ENCODE assay signal across 1 cellular context in genomic region chr18:31325051-31325450, GRCh38.
TF ChIP-seq lines count a peak whose summit lies in the region.

No MANE protein-coding gene starts in this region.

TF ChIP-seq in GM12878, 131 proteins besides CTCF, POLR2A, EP300 and RAD21 (continued from another document):
- TF ChIP-seq CHD4 (IDR thresholded peaks at IDR 0.05) (no peak), NBN (IDR thresholded peaks at IDR 0.05) (no peak), BMI1 (IDR thresholded peaks at IDR 0.05; ENCODE audit: borderline replicate concordance) (no peak), CBX5 (IDR thresholded peaks at IDR 0.05; ENCODE audit: low read depth) (no peak), IRF4 (IDR thresholded peaks at IDR 0.05; ENCODE audit: low read depth, low read length) (no peak), TCF3 (IDR thresholded peaks at IDR 0.05; ENCODE audit: borderline replicate concordance, insufficient read depth, low read depth, low read length) (no peak), CBFB (IDR thresholded peaks at IDR 0.05; ENCODE audit: low read depth) (no peak), PBX3 (IDR thresholded peaks at IDR 0.05; ENCODE audit: insufficient replicate concordance, low read depth, low read length) (no peak)
